ENCODE assay signal across 24 cellular contexts in the genomic region with DNA sequence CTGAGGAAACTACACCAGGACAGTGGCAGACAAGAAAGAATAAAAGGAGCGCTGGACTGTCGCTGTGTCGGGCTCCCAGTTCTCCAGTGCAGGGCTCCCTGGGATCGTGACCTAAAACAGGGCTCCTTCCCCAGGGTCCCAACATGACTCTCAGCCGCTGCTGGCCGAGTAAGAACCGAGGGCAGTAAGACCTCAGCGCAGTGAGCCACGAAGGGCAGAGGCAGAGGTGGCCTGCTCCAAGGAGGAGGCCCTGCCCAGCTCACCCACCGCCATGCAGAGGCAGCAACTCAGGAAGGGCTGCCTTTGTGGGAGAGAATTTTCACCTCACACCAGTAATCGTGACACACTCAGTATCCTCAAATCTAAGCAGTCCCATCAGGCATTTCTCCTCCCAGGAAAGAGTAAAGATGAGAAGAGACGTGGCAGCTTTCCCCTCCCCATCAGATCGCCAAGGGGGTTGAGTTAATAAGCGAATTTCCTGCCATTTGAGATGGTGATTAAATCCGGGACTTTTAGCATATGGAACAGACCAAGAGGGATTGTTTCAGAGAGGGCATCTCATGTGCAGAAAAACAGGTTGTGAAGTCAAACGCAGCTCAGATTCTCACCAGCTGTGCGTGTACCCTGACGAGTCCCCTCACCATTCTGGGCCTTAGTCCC. TPM values are rescaled to one million over a fixed set of nuclear protein-coding genes. Genes with fewer than 3 reads are reported as not detected.
DNase-seq lines count a peak whose midpoint lies in the region; ATAC-seq and TF ChIP-seq lines count a peak whose summit lies in the region.
"Had no signal": no experiment of that assay in that cellular context is flagged by ENCODE, and none has a peak within 500 bp of the region (broad histone marks: within the 10 kb centered on the region; RNA-seq: fewer than 3 reads in every experiment).

No MANE protein-coding gene starts in this region.

- no peaks in the 10 kb centered on the region for H3K9me3 Mint-ChIP-seq in MCF 10A (ENCODE audit: unreplicated experiment)
- H3K9me3 Mint-ChIP-seq: activated CD4-positive, alpha-beta memory T cell treated with anti-CD3 and anti-CD28 coated beads, Interleukin-2, amount 10 ng/mL, durations not matched to agents 7 days and 5 days; CD8-positive, alpha-beta memory T cell; naive B cell had no signal

- no peaks in the 10 kb centered on the region for H3K27me3 ChIP-seq in hepatocyte
- H3K27me3 ChIP-seq: BE2C, SJSA1, tibial nerve had no signal

- H3K36me3 ChIP-seq in hepatocyte (replicated peaks; ENCODE audit: insufficient read depth, low read depth), result no peaks in the 10 kb centered on the region
- H3K36me3 ChIP-seq: BE2C had no signal

- ATAC-seq in HG02973 (IDR thresholded peaks at IDR 0.05; ENCODE audit: unreplicated experiment), result no peak

- BruUV-seq in MCF 10A (replicated peaks; lab: Mats Ljungman, UMichigan), result no TSS peak

- H3K4me2 ChIP-seq in hepatocyte, result peak overlapping the region; percentile 20

- H3K9me3 ChIP-seq in hepatocyte (ENCODE audit: low read depth), result no peaks in the 10 kb centered on the region
- H3K9me3 ChIP-seq: BE2C, SJSA1, tibial nerve had no signal

- 68% methylated on average over 18 of the region's 18 CpGs for WGBS in hepatocyte (ENCODE audit: low lambda C conversion rate, missing lambda C conversion rate)

- no peak overlapping the region for H3K4me3 Mint-ChIP-seq in MCF 10A (ENCODE audit: unreplicated experiment)
- H3K4me3 Mint-ChIP-seq: activated CD4-positive, alpha-beta memory T cell treated with anti-CD3 and anti-CD28 coated beads, Interleukin-2, amount 10 ng/mL, durations not matched to agents 7 days and 5 days; CD8-positive, alpha-beta memory T cell; naive B cell had no signal

- no peaks in the 10 kb centered on the region for H3K36me3 Mint-ChIP-seq in MCF 10A (ENCODE audit: insufficient read depth, unreplicated experiment)

- no peak overlapping the region for H3K4me3 ChIP-seq in hepatocyte
- H3K4me3 ChIP-seq in coronary artery, result no peak overlapping the region
- H3K4me3 ChIP-seq: GM23248, SJSA1, tibial nerve had no signal

- H3K79me2 ChIP-seq in hepatocyte, result no peaks in the 10 kb centered on the region

- POLR2A ChIA-PET in MCF 10A (lab: Yijun Ruan, JAX), result interaction anchor here (0.6 to 2.1 kb wide), 7 partner anchors 14 to 1380 kb away, joined by 3 to 13 read pairs (median 3); a partner anchor contains a TSS

- no peaks in the 10 kb centered on the region for H4K20me1 ChIP-seq in hepatocyte (ENCODE audit: insufficient read depth, poor library complexity, severe bottlenecking)

- no peaks in the 10 kb centered on the region for H3K27me3 Mint-ChIP-seq in MCF 10A (ENCODE audit: insufficient read depth, unreplicated experiment)
- H3K27me3 Mint-ChIP-seq: activated CD4-positive, alpha-beta memory T cell treated with anti-CD3 and anti-CD28 coated beads, Interleukin-2, amount 10 ng/mL, durations not matched to agents 7 days and 5 days; CD8-positive, alpha-beta memory T cell; naive B cell had no signal

- TF ChIP-seq CTCF in MCF 10A (IDR thresholded peaks at IDR 0.05; ENCODE audit: unreplicated experiment), result no peak
- no peak for TF ChIP-seq CTCF in hepatocyte (IDR thresholded peaks at IDR 0.05; ENCODE audit: poor library complexity)
- TF ChIP-seq CTCF in coronary artery (IDR thresholded peaks at IDR 0.05), result no peak

- peak overlapping the region; percentile 68 for H3K27ac Mint-ChIP-seq in MCF 10A (ENCODE audit: low read depth, unreplicated experiment)
- H3K27ac Mint-ChIP-seq: activated CD4-positive, alpha-beta memory T cell treated with anti-CD3 and anti-CD28 coated beads, Interleukin-2, amount 10 ng/mL, durations not matched to agents 7 days and 5 days had no signal

- intact Hi-C loops in MCF 10A (cut with micrococcal nuclease) (no loop called here), posterior vena cava (cut with DNase I) (no loop called here)

- DNase-seq in NCI-H82 (lab: John Stamatoyannopoulos, UW) (peak; percentile 52), MCF 10A (ENCODE audit: unreplicated experiment) (no peak), hepatocyte (ENCODE audit: low spot score) (no peak), posterior vena cava (ENCODE audit: low spot score) (peak; percentile 24), NCI-H2107 (lab: John Stamatoyannopoulos, UW) (no peak), SW 1271 (lab: John Stamatoyannopoulos, UW) (no peak), coronary artery (ENCODE audit: low spot score) (no peak)
- DNase-seq: ACHN; activated CD4-positive, alpha-beta memory T cell treated with anti-CD3 and anti-CD28 coated beads, Interleukin-2, amount 10 ng/mL, durations not matched to agents 7 days and 5 days; activated CD4-positive, CD25-positive, alpha-beta regulatory T cell treated with anti-CD3 and anti-CD28 coated beads, Interleukin-2, amount 50 U/mL, for 72 hours; activated gamma-delta T cell; BE2C; CD8-positive, alpha-beta memory T cell; DMS 273 treated with DMSO at 0.1 percent for 48 hours; GM23248; Kasumi-1; mesenchymal stem cell; MV-4-11; naive B cell; NCI-H526 treated with DMSO at 0.1 percent for 48 hours; stimulated activated CD4-positive, alpha-beta T cell treated with anti-CD3 and anti-CD28 coated beads, Interleukin-2, amount 100 ng/mL, for 24 hours had no signal

- peaks cover 16% of the 10 kb centered on the region for H3K4me1 ChIP-seq in hepatocyte (ENCODE audit: insufficient read depth)
- H3K4me1 ChIP-seq: BE2C, SJSA1 had no signal

- H3K9me2 ChIP-seq in hepatocyte (replicated peaks; ENCODE audit: insufficient read depth), result no peaks in the 10 kb centered on the region

- H3K4me1 Mint-ChIP-seq in MCF 10A (ENCODE audit: insufficient read depth, unreplicated experiment), result peaks cover 24% of the 10 kb centered on the region
- H3K4me1 Mint-ChIP-seq: activated CD4-positive, alpha-beta memory T cell treated with anti-CD3 and anti-CD28 coated beads, Interleukin-2, amount 10 ng/mL, durations not matched to agents 7 days and 5 days; CD8-positive, alpha-beta memory T cell; naive B cell had no signal

- peak overlapping the region; percentile 90 for H3K27ac ChIP-seq in hepatocyte
- H3K27ac ChIP-seq in coronary artery, result no peak overlapping the region
- H3K27ac ChIP-seq: GM23248, SJSA1, tibial nerve had no signal

- H2AFZ ChIP-seq in hepatocyte, result no peak overlapping the region
- H2AFZ ChIP-seq: GM23248 had no signal

- CTCF ChIA-PET in MCF 10A (lab: Yijun Ruan, JAX), result interaction anchor here (0.6 to 5.1 kb wide), 6 partner anchors 8 to 149 kb away, joined by 3 to 39 read pairs (median 4); a partner anchor contains a TSS

RNA-seq across cellular contexts. Expression of a gene that starts 19.8 kb away (rescaled TPM):
- 1.9 TPM in 2 replicates for total RNA-seq in MCF 10A (2022)
- 0.80 TPM in 1 of 2 replicates, not detected in the other for total RNA-seq in hepatocyte
- 2.1 and 3.2 TPM in 2 replicates for polyA plus RNA-seq in hepatocyte
- total RNA-seq in posterior vena cava, result 1 to 10 TPM; 2.5 to 4.2 TPM
- total RNA-seq: SJSA1 had no signal
- polyA plus RNA-seq: CD8-positive, alpha-beta memory T cell; GM23248 had no signal

RNA-seq across cellular contexts. Expression of a gene that starts 33.0 kb away (rescaled TPM):
- 23.9 and 31.4 TPM in 2 replicates for total RNA-seq in MCF 10A (2022)
- total RNA-seq in hepatocyte, result 20.6 and 21.7 TPM in 2 replicates
- polyA plus RNA-seq in hepatocyte, result 25.4 and 30.7 TPM in 2 replicates
- total RNA-seq in posterior vena cava, result 10 to 100 TPM; 20.4 to 21.8 TPM

RNA-seq across cellular contexts. Expression of a gene that starts 56.0 kb away (rescaled TPM):
- total RNA-seq in MCF 10A (2022) (27.9 and 38.9 TPM in 2 replicates), hepatocyte (18.6 and 31.5 TPM in 2 replicates), posterior vena cava (10 to 100 TPM; 13.5 to 14.5 TPM)
- 20.2 and 21.5 TPM in 2 replicates for polyA plus RNA-seq in hepatocyte

Comparison
In these comparisons a context has a peak if more than half of its experiments do, and no peak if none do; other contexts are left out.
1. DNase-seq: peak in NCI-H82 (single experiment) and posterior vena cava (single experiment); none in MCF 10A (single experiment), hepatocyte (single experiment), NCI-H2107 (single experiment), SW 1271 (0 of 2) and coronary artery (single experiment).